12 cellular contexts compared by ENCODE assay signal in genomic region chr6:52515219-52515960, GRCh38.
A peak's percentile ranks its signal among the peaks of the same experiment; 100 is the strongest.
DNase-seq lines count a peak whose midpoint lies in the region; ATAC-seq and TF ChIP-seq lines count a peak whose summit lies in the region.
"Had no signal": no experiment of that assay in that cellular context is flagged by ENCODE, and none has a peak within 500 bp of the region (broad histone marks: within the 10 kb centered on the region; RNA-seq: fewer than 3 reads in every experiment).

No MANE protein-coding gene starts in this region.

- intact Hi-C loops in Right ventricle myocardium superior (cut with DNase I) (no loop called here), colonic mucosa (cut with DNase I) (no loop called here), vagina (cut with DNase I) (no loop called here)

- TF ChIP-seq CTCF in right atrium auricular region (IDR thresholded peaks at IDR 0.05) (no peak), colonic mucosa (IDR thresholded peaks at IDR 0.05) (no peak), vagina (IDR thresholded peaks at IDR 0.05) (no peak)

- no peaks in the 10 kb centered on the region for H3K9me3 ChIP-seq in right atrium auricular region
- no peaks in the 10 kb centered on the region for H3K9me3 ChIP-seq in colonic mucosa
- H3K9me3 ChIP-seq in muscle layer of duodenum (ENCODE audit: control insufficient read depth in 1 of 2, low read length in 2 of 2): no peaks in the 10 kb centered on the region
- no peaks in the 10 kb centered on the region for H3K9me3 ChIP-seq in vagina

- in situ Hi-C loops in ACHN (cut with HindIII; ENCODE audit: low pct_ligation_motif_present, low pct_unique_long_range_greater_than_20kb, low sequenced_read_pairs): no loop called here

- H3K27ac ChIP-seq in right atrium auricular region (peak overlapping the region; percentile 76 to 84), colonic mucosa (peak overlapping the region; percentile 13), muscle layer of duodenum (ENCODE audit: low read length) (peak overlapping the region; percentile 17), vagina (peak overlapping the region; percentile 91)

- DNase-seq in right atrium auricular region (ENCODE audit: low spot score) (no peak), Right ventricle myocardium superior (no peak), colonic mucosa (no peak), vagina (ENCODE audit: extremely low spot score in 2 of 2) (no peak), COLO668 (lab: John Stamatoyannopoulos, UW; ENCODE audit: unreplicated experiment) (no peak), ACHN (no peak)
- no peak for DNase-seq in stimulated activated CD4-positive, alpha-beta T cell treated with anti-CD3 and anti-CD28 coated beads, Interleukin-12 subunit alpha, Interleukin-12 subunit beta, amount 100 ng/mL, for 4 hours
- DNase-seq: activated CD4-positive, alpha-beta memory T cell treated with anti-CD3 and anti-CD28 coated beads for 36 hours; activated naive CD4-positive, alpha-beta T cell treated with anti-CD3 and anti-CD28 coated beads, Interleukin-2, amount 50 U/mL, for 16 hours; DMS79 treated with DMSO at 0.1 percent for 48 hours; NCI-H1417 had no signal

- H3K9ac ChIP-seq in colonic mucosa (ENCODE audit: low read depth in 2 of 2, low read length in 2 of 2): no peak overlapping the region

- no peak for ATAC-seq in Right ventricle myocardium superior (ENCODE audit: poor library complexity)

- H3K36me3 ChIP-seq in right atrium auricular region (peaks cover 17% of the 10 kb centered on the region), colonic mucosa (peaks cover 4% of the 10 kb centered on the region), muscle layer of duodenum (ENCODE audit: control insufficient read depth in 1 of 2, insufficient read depth in 2 of 2, low read length in 2 of 2) (peaks cover 18 to 25% of the 10 kb centered on the region in 2 donors), vagina (no peaks in the 10 kb centered on the region)

- H3K27me3 ChIP-seq in right atrium auricular region (no peaks in the 10 kb centered on the region), colonic mucosa (no peaks in the 10 kb centered on the region), muscle layer of duodenum (ENCODE audit: low read depth, low read length) (no peaks in the 10 kb centered on the region), vagina (no peaks in the 10 kb centered on the region)

- H3K4me1 ChIP-seq in right atrium auricular region: peaks cover 0 to 78% of the 10 kb centered on the region in 2 donors
- no peaks in the 10 kb centered on the region for H3K4me1 ChIP-seq in colonic mucosa
- H3K4me1 ChIP-seq in muscle layer of duodenum (ENCODE audit: control insufficient read depth in 1 of 2, insufficient read depth in 2 of 2, low read length in 2 of 2): peaks cover 38 to 61% of the 10 kb centered on the region in 2 donors
- peaks cover 74% of the 10 kb centered on the region for H3K4me1 ChIP-seq in vagina

- H3K4me3 ChIP-seq in right atrium auricular region (no peak overlapping the region), colonic mucosa (no peak overlapping the region), muscle layer of duodenum (ENCODE audit: low read depth in 1 of 2, low read length in 2 of 2) (no peak overlapping the region), vagina (no peak overlapping the region)

- TF ChIP-seq POLR2A in vagina (IDR thresholded peaks at IDR 0.05): no peak

Comparison
In these comparisons a context has a peak if more than half of its experiments do, and no peak if none do; other contexts are left out.
1. H3K27ac ChIP-seq: peak in every context shown above with its lines; median percentile 91 in vagina; 80 in right atrium auricular region; 17 in muscle layer of duodenum; 13 in colonic mucosa.